13 cellular contexts compared by ENCODE assay signal in the genomic region with DNA sequence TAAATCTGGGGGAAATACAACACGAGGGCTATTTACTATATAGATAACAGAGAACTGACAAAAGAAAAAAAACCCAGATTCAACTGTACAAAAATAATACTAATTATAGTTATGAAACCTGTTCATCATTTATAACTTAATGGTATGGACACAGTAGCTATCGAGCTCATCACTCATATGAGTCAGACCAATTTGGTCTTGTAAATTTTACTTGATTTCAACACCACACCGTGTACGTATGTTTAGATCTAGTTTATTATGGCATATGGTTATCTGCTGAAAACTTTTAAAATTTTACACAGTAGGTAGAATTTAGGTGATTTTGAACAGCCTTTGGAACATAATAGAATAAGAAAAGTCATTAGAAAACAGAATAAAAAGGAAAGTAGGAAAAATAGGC.
"Had no signal": no experiment of that assay in that cellular context is flagged by ENCODE, and none has a peak within 500 bp of the region (broad histone marks: within the 10 kb centered on the region; RNA-seq: fewer than 3 reads in every experiment).

No MANE protein-coding gene starts in this region.

- H3K27ac ChIP-seq: ovary had no signal

- H3K27me3 ChIP-seq: dorsolateral prefrontal cortex, heart left ventricle, ovary had no signal

- H3K9me3 ChIP-seq: heart left ventricle, ovary had no signal

- H3K27ac Mint-ChIP-seq: natural killer cell had no signal

- H3K4me3 ChIP-seq: heart left ventricle, ovary had no signal

- H3K4me3 Mint-ChIP-seq: natural killer cell, neural crest cell had no signal

- DNase-seq: cortex of kidney; dorsolateral prefrontal cortex; effector CD8-positive, alpha-beta T cell; foreskin melanocyte; heart left ventricle; hippocampal formation; left colon; natural killer cell; nucleus accumbens; ovary; stimulated activated naive CD4-positive, alpha-beta T cell had no signal

- H3K36me3 ChIP-seq: heart left ventricle, ovary had no signal

- H3K9me3 Mint-ChIP-seq: natural killer cell, neural crest cell had no signal

- ATAC-seq: left colon, natural killer cell, sciatic nerve had no signal

- H3K36me3 Mint-ChIP-seq: natural killer cell had no signal
